Comparison of ENCODE assay signal across 8 cellular contexts in genomic region chr12:55730447-55730820, GRCh38. TPM values are rescaled to one million over a fixed set of nuclear protein-coding genes. Genes with fewer than 3 reads are reported as not detected.
DNase-seq lines count a peak whose midpoint lies in the region; ATAC-seq and TF ChIP-seq lines count a peak whose summit lies in the region.

No MANE protein-coding gene starts in this region.

- TF ChIP-seq CTCF in fibroblast of mammary gland (conservative IDR thresholded peaks at IDR 0.05; ENCODE audit: control insufficient read depth, insufficient read depth, low read depth, low read length): no peak

- DNase-seq in T-helper 17 cell: no peak
- no peak for DNase-seq in fibroblast of mammary gland (ENCODE audit: low read depth)
- no peak for DNase-seq in skeletal muscle cell (ENCODE audit: low read depth)
- DNase-seq in stimulated activated CD4-positive, alpha-beta T cell treated with anti-CD3 and anti-CD28 coated beads, Interleukin-4, amount 100 ng/mL, for 4 hours: no peak
- DNase-seq in foreskin melanocyte: no peak

- H3K4me3 ChIP-seq in fibroblast of mammary gland (ENCODE audit: control insufficient read depth, low read depth, low read length): peak overlapping the region; percentile 68
- H3K4me3 ChIP-seq in skeletal muscle cell (ENCODE audit: low read depth, low read length): peak overlapping the region; percentile 90

- peak overlapping the region; percentile 95 for H3K4me3 Mint-ChIP-seq in T-helper 17 cell

- H3K4me1 Mint-ChIP-seq in T-helper 17 cell: peaks cover 31% of the 10 kb centered on the region

- peak; percentile 3 for ATAC-seq in GM19395 (IDR thresholded peaks at IDR 0.05; ENCODE audit: unreplicated experiment)
- ATAC-seq in T-helper 17 cell: no peak
- ATAC-seq in HG02973 (IDR thresholded peaks at IDR 0.05; ENCODE audit: unreplicated experiment): no peak
- ATAC-seq in GM21360 (IDR thresholded peaks at IDR 0.05; ENCODE audit: unreplicated experiment): no peak

- H3K27me3 Mint-ChIP-seq in T-helper 17 cell: no peaks in the 10 kb centered on the region

- H3K36me3 Mint-ChIP-seq in T-helper 17 cell (ENCODE audit: low read depth): no peaks in the 10 kb centered on the region

- no peaks in the 10 kb centered on the region for H3K9me3 ChIP-seq in T-helper 17 cell (ENCODE audit: control insufficient read depth, low read length, poor library complexity, severe bottlenecking)

- peak overlapping the region; percentile 97 for H3K27ac Mint-ChIP-seq in T-helper 17 cell

RNA-seq across cellular contexts. Expression of gene CD63, which starts 1.6 kb away (rescaled TPM):
- total RNA-seq in T-helper 17 cell: 10 to 100 TPM; 83.3 to 83.9 TPM

RNA-seq across cellular contexts. Expression of gene RDH5, which starts 10.2 kb away (rescaled TPM):
- total RNA-seq in T-helper 17 cell: 10 to 100 TPM; 12.9 to 13.8 TPM

RNA-seq across cellular contexts. Expression of gene GDF11, which starts 12.5 kb away (rescaled TPM):
- 1 to 10 TPM; 6.7 to 9.5 TPM for total RNA-seq in T-helper 17 cell

RNA-seq across cellular contexts. Expression of gene BLOC1S1, which starts 14.6 kb away (rescaled TPM):
- 10 to 100 TPM; 41.1 to 42.0 TPM for total RNA-seq in T-helper 17 cell

RNA-seq across cellular contexts. Expression of gene ITGA7, which starts 22.7 kb away (rescaled TPM):
- 1 to 10 TPM in 1 of 2 donors, under 1 TPM in 1; 0.70 to 1.4 TPM for total RNA-seq in T-helper 17 cell
